8 cellular contexts compared by ENCODE assay signal in the genomic region with DNA sequence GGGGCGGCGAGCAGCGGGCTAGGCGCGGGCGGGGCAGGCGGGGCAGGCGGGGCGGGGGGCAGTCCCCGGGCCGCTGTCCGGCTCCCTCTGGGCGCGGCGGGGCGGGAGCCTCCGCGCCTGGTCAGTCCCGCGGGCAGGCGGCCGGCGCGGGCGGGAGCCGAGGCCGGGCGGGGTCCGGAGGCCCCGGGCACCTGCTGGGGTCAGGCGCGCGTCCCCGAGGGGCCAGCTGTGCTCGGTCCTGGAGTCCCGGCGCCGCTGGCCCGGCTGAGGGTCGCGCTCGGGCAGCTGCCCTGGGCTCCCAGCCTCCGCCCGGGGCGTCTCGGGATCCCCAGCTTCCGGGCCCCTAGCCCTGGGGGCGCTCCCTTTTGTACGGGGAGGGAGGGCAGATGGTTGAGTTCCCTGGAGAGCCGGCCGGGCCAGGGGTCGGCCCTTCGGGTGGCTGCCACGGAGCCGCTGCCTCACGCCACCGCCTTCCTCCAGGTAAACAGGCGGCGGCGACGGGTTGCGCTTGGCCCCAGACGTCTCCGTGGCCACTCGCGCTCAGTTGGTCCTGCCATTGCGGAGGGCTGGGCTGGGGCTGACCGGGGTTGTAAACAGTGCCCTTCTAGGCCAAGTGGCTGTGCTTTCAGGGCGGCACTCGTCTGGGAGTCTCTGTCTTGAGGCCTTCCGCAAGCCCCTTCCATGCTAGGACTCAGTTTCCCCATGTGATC. TPM values are rescaled to one million over a fixed set of nuclear protein-coding genes. Genes with fewer than 3 reads are reported as not detected.
DNase-seq lines count a peak whose midpoint lies in the region; ATAC-seq, FAIRE-seq and TF ChIP-seq lines count a peak whose summit lies in the region.

No MANE protein-coding gene starts in this region.

- peaks cover 23% of the 10 kb centered on the region for H3K79me2 ChIP-seq in mesendoderm (ENCODE audit: control insufficient read depth, insufficient read depth, low read length)

- peak overlapping the region; percentile 86 for H3K27ac Mint-ChIP-seq in T-helper 1 cell treated with Interleukin-12 subunit alpha and Interleukin-12 subunit beta and Interleukin-4 antibody, amounts not matched to agents 30 μg/mL and 1 μg/mL, for 36 hours

- TF ChIP-seq RAD21 in A549 (conservative IDR thresholded peaks at IDR 0.05 in 1 of 2, IDR thresholded peaks at IDR 0.05 in 1 of 2), result no peak

- H3K27ac ChIP-seq in A549, result peak overlapping the region; percentile 97 to 98
- peak overlapping the region; percentile 72 to 93 for H3K27ac ChIP-seq in coronary artery
- peak overlapping the region; percentile 66 for H3K27ac ChIP-seq in mesendoderm (ENCODE audit: low read depth, low read length)
- peak overlapping the region; percentile 90 to 96 (median 93) for H3K27ac ChIP-seq in transverse colon

- peaks cover 21% of the 10 kb centered on the region for H3K4me1 Mint-ChIP-seq in T-helper 1 cell treated with Interleukin-12 subunit alpha and Interleukin-12 subunit beta and Interleukin-4 antibody, amounts not matched to agents 30 μg/mL and 1 μg/mL, for 36 hours (ENCODE audit: low read depth)

- CTCF ChIA-PET in A549 (lab: Yijun Ruan, JAX), result interaction anchor here (0.6 to 5.1 kb wide), 4 partner anchors 8 to 50 kb away, joined by 3 to 36 read pairs (median 16); no protein-coding TSS in a partner anchor

- H3K18ac ChIP-seq in mesendoderm (ENCODE audit: low read length), result peak overlapping the region; percentile 96

- no peak for TF ChIP-seq CTCF in A549 (IDR thresholded peaks at IDR 0.05)
- no peak for TF ChIP-seq CTCF in coronary artery (IDR thresholded peaks at IDR 0.05)
- TF ChIP-seq CTCF in transverse colon (IDR thresholded peaks at IDR 0.05), result no peak

- peak overlapping the region; percentile 87 for H3K9ac ChIP-seq in mesendoderm (ENCODE audit: low read length)

- no peak overlapping the region for H4K5ac ChIP-seq in mesendoderm (ENCODE audit: low read length)

- TF ChIP-seq EP300 in A549 (IDR thresholded peaks at IDR 0.05) (no peak), transverse colon (IDR thresholded peaks at IDR 0.05; ENCODE audit: low read depth) (no peak)

- no peak for FAIRE-seq in A549 (lab: Jason Lieb, UNC)

- DNase-seq in A549 (ENCODE audit: low read depth in 1 of 2, low spot score in 1 of 2), result no peak
- DNase-seq in coronary artery (ENCODE audit: low spot score), result no peak
- DNase-seq in mesendoderm, result peak; percentile 41
- DNase-seq in transverse colon, result peak; percentile 57
- DNase-seq in Ammon's horn (ENCODE audit: low spot score), result no peak

- POLR2A ChIA-PET in A549 (lab: Yijun Ruan, JAX), result no interaction called here

- intact Hi-C loops in transverse colon (cut with DNase I; ENCODE audit: low total_unique reads), result no loop called here

- H3K23ac ChIP-seq in mesendoderm (ENCODE audit: low read length), result peak overlapping the region; percentile 26

- in situ Hi-C loops in transverse colon (cut with MboI; ENCODE audit: low pct_ligation_motif_present in 1 of 4, low pct_unique_long_range_greater_than_20kb in 1 of 4, low sequenced_read_pairs in 3 of 4), result no loop called here

- 3% methylated on average over 7 of the region's 71 CpGs for WGBS in A549 (ENCODE audit: missing lambda C conversion rate)
- WGBS in mesendoderm (ENCODE audit: extremely low coverage, insufficient coverage, low lambda C conversion rate), result no CpG with 5 or more reads among the region's 71 CpGs
- WGBS in transverse colon (ENCODE audit: low coverage in 1 of 2), 2 donors, result 0 to 1% methylated on average over 2 to 40 of the region's 71 CpGs

- H3K4me3 ChIP-seq in A549 (peak overlapping the region; percentile 75), coronary artery (peak overlapping the region; percentile 82), mesendoderm (ENCODE audit: low read length) (peak overlapping the region; percentile 78), transverse colon (peak overlapping the region; percentile 68 to 95 (median 87))

- no peak overlapping the region for H2BK5ac ChIP-seq in mesendoderm (ENCODE audit: low read length)

- H4K8ac ChIP-seq in mesendoderm (ENCODE audit: low read depth, low read length), result peak overlapping the region; percentile 87

- H3K4me2 ChIP-seq in A549 (peak overlapping the region; percentile 99), mesendoderm (ENCODE audit: low read length) (peak overlapping the region; percentile 86)

- H3K36me3 ChIP-seq in mesendoderm (ENCODE audit: control insufficient read depth, insufficient read depth, low read length), result no peaks in the 10 kb centered on the region
- H3K36me3 ChIP-seq in transverse colon, result no peaks in the 10 kb centered on the region

- H3K27me3 ChIP-seq in mesendoderm (ENCODE audit: insufficient read depth, low read length, poor library complexity) (no peaks in the 10 kb centered on the region), transverse colon (no peaks in the 10 kb centered on the region)

- H3K4me1 ChIP-seq in A549, result peaks cover 18% of the 10 kb centered on the region
- peaks cover 6% of the 10 kb centered on the region for H3K4me1 ChIP-seq in mesendoderm (ENCODE audit: control insufficient read depth, low read depth, low read length)
- H3K4me1 ChIP-seq in transverse colon, result peaks cover 16 to 30% (median 29%) of the 10 kb centered on the region in 4 donors

- H3K79me1 ChIP-seq in mesendoderm (ENCODE audit: low read length), result peaks cover 16% of the 10 kb centered on the region

- no peaks in the 10 kb centered on the region for H3K9me3 Mint-ChIP-seq in T-helper 1 cell treated with Interleukin-12 subunit alpha and Interleukin-12 subunit beta and Interleukin-4 antibody, amounts not matched to agents 30 μg/mL and 1 μg/mL, for 36 hours

- H3K56ac ChIP-seq in mesendoderm (ENCODE audit: low read length), result peak overlapping the region; percentile 96

- H3K9me3 ChIP-seq in A549 (no peaks in the 10 kb centered on the region), transverse colon (no peaks in the 10 kb centered on the region)

- peaks cover 5% of the 10 kb centered on the region for H3K36me3 Mint-ChIP-seq in T-helper 1 cell treated with Interleukin-12 subunit alpha and Interleukin-12 subunit beta and Interleukin-4 antibody, amounts not matched to agents 30 μg/mL and 1 μg/mL, for 36 hours (ENCODE audit: low read depth)

- H2BK120ac ChIP-seq in mesendoderm (ENCODE audit: low read depth, low read length), result no peak overlapping the region

- no peak overlapping the region for H2BK15ac ChIP-seq in mesendoderm (replicated peaks; ENCODE audit: low read depth)

- ATAC-seq in A549 (peak; percentile 71 to 73), GM18868 (IDR thresholded peaks at IDR 0.05; ENCODE audit: unreplicated experiment) (peak; percentile 12), HG03103 (IDR thresholded peaks at IDR 0.05; ENCODE audit: low read depth, unreplicated experiment) (peak; percentile 24)

- H2AK5ac ChIP-seq in mesendoderm (ENCODE audit: low read length), result no peak overlapping the region

- H3K27me3 Mint-ChIP-seq in T-helper 1 cell treated with Interleukin-12 subunit alpha and Interleukin-12 subunit beta and Interleukin-4 antibody, amounts not matched to agents 30 μg/mL and 1 μg/mL, for 36 hours (ENCODE audit: low read depth), result peaks cover 21% of the 10 kb centered on the region

- peak overlapping the region; percentile 92 for H3K4me3 Mint-ChIP-seq in T-helper 1 cell treated with Interleukin-12 subunit alpha and Interleukin-12 subunit beta and Interleukin-4 antibody, amounts not matched to agents 30 μg/mL and 1 μg/mL, for 36 hours

- TF ChIP-seq POLR2A in A549 (IDR thresholded peaks at IDR 0.05; ENCODE audit: low read length) (no peak), transverse colon (IDR thresholded peaks at IDR 0.05) (no peak)

- H3K4ac ChIP-seq in mesendoderm (ENCODE audit: low read depth, low read length), result peak overlapping the region; percentile 65

TF ChIP-seq in A549, 52 proteins besides CTCF, POLR2A, EP300 and RAD21:
- no peak for TF ChIP-seq MAZ (IDR thresholded peaks at IDR 0.05; ENCODE audit: borderline replicate concordance, low read depth, low read length)
- 0 out of 5 replicates have a peak, but pooled peaks of 1 of the 2 experiments have one; percentile 18 for TF ChIP-seq JUN (IDR thresholded peaks at IDR 0.05)

RNA-seq across cellular contexts. Expression of a gene that starts 0.5 kb away (rescaled TPM):
- polyA plus RNA-seq in A549 (2011; rRNA removed), result 6.4 and 6.6 TPM in 2 replicates
- 1.6 and 1.9 TPM in 2 replicates for polyA plus RNA-seq in A549 (2012; cell fraction: cytosol; rRNA removed)
- 1.6 and 2.5 TPM in 2 replicates for polyA plus RNA-seq in A549 (2012; cell fraction: nucleus; rRNA removed)
- polyA plus RNA-seq in A549 (2017; fragmentation: RNase III; extraction: RNeasy Plus Mini Kit Qiagen cat#74134 plus additional on column Dnase treatment), result 3.5 to 4.1 TPM (median 4.0 TPM) in 3 replicates
- polyA minus RNA-seq in A549 (2011; rRNA and poly(A)+ RNA removed), result 9.8 and 10.5 TPM in 2 replicates
- 5.4 TPM for polyA plus RNA-seq in mesendoderm (2013, experiment 1 of 2)
- polyA plus RNA-seq in mesendoderm (2013, experiment 2 of 2), result 5.2 TPM
- 10 to 100 TPM in 3 of 4 donors, 1 to 10 TPM in 1; 6.0 to 14.9 (median 10.3) TPM for total RNA-seq in transverse colon

RNA-seq across cellular contexts. Expression of a gene that starts 53.7 kb away (rescaled TPM):
- polyA plus RNA-seq in A549 (2011; rRNA removed) (7.9 and 8.1 TPM in 2 replicates), A549 (2017; fragmentation: RNase III; extraction: RNeasy Plus Mini Kit Qiagen cat#74134 plus additional on column Dnase treatment) (3.0 to 5.0 TPM (median 3.9 TPM) in 3 replicates)
- 2.9 and 4.2 TPM in 2 replicates for polyA plus RNA-seq in A549 (2012; cell fraction: cytosol; rRNA removed)
- 7.9 and 11.2 TPM in 2 replicates for polyA plus RNA-seq in A549 (2012; cell fraction: nucleus; rRNA removed)
- polyA minus RNA-seq in A549 (2011; rRNA and poly(A)+ RNA removed), result 8.8 and 11.4 TPM in 2 replicates
- 5.2 TPM for polyA plus RNA-seq in mesendoderm (2013, experiment 1 of 2)
- polyA plus RNA-seq in mesendoderm (2013, experiment 2 of 2), result 5.0 TPM
- total RNA-seq in transverse colon, result 100 to 1,000 TPM in 2 of 4 donors, 10 to 100 TPM in 2; 46.0 to 119 (median 87.6) TPM

RNA-seq across cellular contexts. Expression of a gene that starts 56.1 kb away (rescaled TPM):
- 9.9 and 11.7 TPM in 2 replicates for polyA plus RNA-seq in A549 (2011; rRNA removed)
- 1.8 and 2.2 TPM in 2 replicates for polyA plus RNA-seq in A549 (2012; cell fraction: cytosol; rRNA removed)
- polyA plus RNA-seq in A549 (2012; cell fraction: nucleus; rRNA removed), result 2.6 and 3.6 TPM in 2 replicates
- polyA plus RNA-seq in A549 (2017; fragmentation: RNase III; extraction: RNeasy Plus Mini Kit Qiagen cat#74134 plus additional on column Dnase treatment), result 6.1 to 9.7 TPM (median 7.7 TPM) in 3 replicates
- polyA minus RNA-seq in A549 (2011; rRNA and poly(A)+ RNA removed), result 7.1 and 8.6 TPM in 2 replicates
- 5.1 TPM for polyA plus RNA-seq in mesendoderm (2013, experiment 1 of 2)
- 5.6 TPM for polyA plus RNA-seq in mesendoderm (2013, experiment 2 of 2)
- total RNA-seq in transverse colon, result 10 to 100 TPM in 3 of 4 donors, 1 to 10 TPM in 1; 5.0 to 19.5 (median 16.6) TPM

Comparison
In these comparisons a context has a peak if more than half of its experiments do, and no peak if none do; other contexts are left out.
1. ATAC-seq: peak in every context shown above with its lines; median percentile 72 in A549; 24 in HG03103; 12 in GM18868.
2. DNase-seq: peak in mesendoderm (single experiment) and transverse colon (single experiment); none in A549 (0 of 2), coronary artery (single experiment) and Ammon's horn (single experiment).
3. Peak in every context shown above with its lines, with median percentiles within 50 percentile points of each other: H3K27ac ChIP-seq and H3K4me3 ChIP-seq.